Comparison of ENCODE assay signal across 20 cellular contexts in the genomic region with DNA sequence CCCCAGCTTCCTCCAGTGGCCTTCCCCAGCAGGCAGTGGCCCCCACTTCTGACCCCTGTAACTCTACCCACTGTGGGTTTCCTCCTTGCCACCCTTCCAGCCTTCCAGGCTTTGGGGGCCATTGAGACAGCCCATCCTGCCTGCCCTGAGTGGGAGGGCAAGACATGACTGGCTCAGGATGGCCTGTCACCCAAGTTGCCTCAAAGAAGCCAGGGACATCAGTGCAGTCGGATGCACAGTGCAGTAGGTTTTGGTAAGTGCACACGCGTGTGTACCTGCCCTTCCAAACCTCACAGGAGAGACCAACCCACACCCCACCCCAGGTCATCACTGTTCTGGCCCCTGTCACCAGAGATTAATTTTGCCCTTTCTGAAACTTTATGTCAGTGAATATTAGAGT. TPM values are rescaled to one million over a fixed set of nuclear protein-coding genes. Genes with fewer than 3 reads are reported as not detected.
A peak's percentile ranks its signal among the peaks of the same experiment; 100 is the strongest.
DNase-seq lines count a peak whose midpoint lies in the region; ATAC-seq, FAIRE-seq and TF ChIP-seq lines count a peak whose summit lies in the region.
"Had no signal": no experiment of that assay in that cellular context is flagged by ENCODE, and none has a peak within 500 bp of the region (broad histone marks: within the 10 kb centered on the region; RNA-seq: fewer than 3 reads in every experiment).

No MANE protein-coding gene starts in this region.

- H3K79me2 ChIP-seq in K562 (ENCODE audit: control insufficient read depth, insufficient read depth, low read length): no peaks in the 10 kb centered on the region

- no peak overlapping the region for H2AFZ ChIP-seq in K562 (ENCODE audit: low read depth, low read length)

- peak overlapping the region in 1 of 2 experiments; percentile 57; a peak in 2 of 4 replicates for H3K9ac ChIP-seq in K562 (ENCODE audit: insufficient read depth in 1 of 2, low read depth in 2 of 2, low read length in 2 of 2)

- H3K27me3 ChIP-seq in K562 (ENCODE audit: control insufficient read depth in 2 of 2, insufficient read depth in 2 of 2, low read length in 2 of 2): no peaks in the 10 kb centered on the region
- no peaks in the 10 kb centered on the region for H3K27me3 ChIP-seq in naive thymus-derived CD4-positive, alpha-beta T cell (ENCODE audit: control insufficient read depth in 2 of 2, insufficient read depth in 2 of 2, low read length in 2 of 2)
- H3K27me3 ChIP-seq: testis had no signal

- POLR2A ChIA-PET in K562 (lab: Yijun Ruan, JAX): interaction anchor here (0.6 to 0.8 kb wide), 4 partner anchors 85 to 302 kb away, joined by 3 to 4 read pairs (median 3); partner anchors contain the start of gene OGDH
- POLR2A ChIA-PET in naive thymus-derived CD4-positive, alpha-beta T cell (lab: Charles Lee): interaction anchor here (1.2 to 1.6 kb wide), 3 partner anchors 16 to 24 kb away, joined by 3 to 5 read pairs (median 4); no protein-coding TSS in a partner anchor

- H3K9me1 ChIP-seq in K562 (ENCODE audit: control insufficient read depth, insufficient read depth, low read length): peaks cover 5% of the 10 kb centered on the region

- H4K20me1 ChIP-seq in K562 (replicated peaks; ENCODE audit: control insufficient read depth, insufficient read depth, low read length): no peaks in the 10 kb centered on the region

- no peak for TF ChIP-seq POLR2A in K562 (conservative IDR thresholded peaks at IDR 0.05)

- H3K36me3 Mint-ChIP-seq in naive thymus-derived CD4-positive, alpha-beta T cell: peaks cover 0 to 8% (median 4%) of the 10 kb centered on the region in 5 donors

- no peak for FAIRE-seq in K562 (lab: Jason Lieb, UNC)
- FAIRE-seq: endothelial cell of umbilical vein, kidney had no signal

- peaks cover 17% of the 10 kb centered on the region; the same call in 2 of the 3 replicates for H3K36me3 ChIP-seq in K562 (ENCODE audit: control insufficient read depth, insufficient read depth, low read length)
- peaks cover 0 to 17% (median 6%) of the 10 kb centered on the region in 3 experiments for H3K36me3 ChIP-seq in naive thymus-derived CD4-positive, alpha-beta T cell (ENCODE audit: control insufficient read depth in 2 of 3, insufficient read depth in 3 of 3, low read length in 3 of 3)

- no peak overlapping the region for H3K4me3 Mint-ChIP-seq in stimulated activated naive CD8-positive, alpha-beta T cell treated with anti-CD3 and anti-CD28 coated beads, Interleukin-15, amount 100 ng/mL, for 72 hours
- no peak overlapping the region for H3K4me3 Mint-ChIP-seq in naive thymus-derived CD4-positive, alpha-beta T cell
- H3K4me3 Mint-ChIP-seq: activated CD8-positive, alpha-beta T cell treated with anti-CD3 and anti-CD28 coated beads, Interleukin-2, amount 10 ng/mL, durations not matched to agents 7 days and 5 days; activated naive CD8-positive, alpha-beta T cell treated with anti-CD3 and anti-CD28 coated beads, Interleukin-2, amount 10 ng/mL, durations not matched to agents 7 days and 5 days; activated T-cell treated with anti-CD3 and anti-CD28 coated beads, Interleukin-2, amount 50 U/mL, for 24 hours had no signal

- peak; percentile 20 for ATAC-seq in stimulated activated naive CD8-positive, alpha-beta T cell treated with anti-CD3 and anti-CD28 coated beads, Interleukin-15, Interleukin-2, amounts not matched to agents 100 U/mL and 50 U/mL, for 24 hours
- no peak for ATAC-seq in stimulated activated naive CD8-positive, alpha-beta T cell treated with anti-CD3 and anti-CD28 coated beads, Interleukin-15, amount 100 ng/mL, for 72 hours
- ATAC-seq in K562: no peak
- no peak for ATAC-seq in naive thymus-derived CD4-positive, alpha-beta T cell
- ATAC-seq: activated CD8-positive, alpha-beta T cell treated with anti-CD3 and anti-CD28 coated beads, Interleukin-2, amount 10 ng/mL, durations not matched to agents 7 days and 5 days had no signal

- TF ChIP-seq EP300 in K562 (IDR thresholded peaks at IDR 0.05; ENCODE audit: low read length): no peak

- intact Hi-C loops in K562 (cut with micrococcal nuclease): no loop called here
- intact Hi-C loops in naive thymus-derived CD4-positive, alpha-beta T cell (cut with micrococcal nuclease): no loop called here

- H3K4me3 ChIP-seq in K562: no peak overlapping the region
- H3K4me3 ChIP-seq in naive thymus-derived CD4-positive, alpha-beta T cell (ENCODE audit: low read length): no peak overlapping the region
- H3K4me3 ChIP-seq: coronary artery, skin epidermis, testis had no signal

- peaks cover 50% of the 10 kb centered on the region for H3K4me1 Mint-ChIP-seq in stimulated activated naive CD8-positive, alpha-beta T cell treated with anti-CD3 and anti-CD28 coated beads, Interleukin-15, amount 100 ng/mL, for 72 hours
- peaks cover 36 to 49% (median 40%) of the 10 kb centered on the region in 7 donors for H3K4me1 Mint-ChIP-seq in naive thymus-derived CD4-positive, alpha-beta T cell

- no peak for DNase-seq in stimulated activated naive CD8-positive, alpha-beta T cell treated with anti-CD3 and anti-CD28 coated beads, Interleukin-15, Interleukin-2, amounts not matched to agents 100 U/mL and 50 U/mL, for 24 hours
- DNase-seq in stimulated activated naive CD8-positive, alpha-beta T cell treated with anti-CD3 and anti-CD28 coated beads, Interleukin-15, amount 100 ng/mL, for 72 hours: no peak
- no peak for DNase-seq in K562 (ENCODE audit: extremely low read depth in 1 of 4, low spot score in 3 of 4)
- DNase-seq in naive thymus-derived CD4-positive, alpha-beta T cell: no peak
- no peak for DNase-seq in GM13977 (ENCODE audit: low spot score)
- DNase-seq in NCI-H2029 treated with DMSO at 0.1 percent for 48 hours (lab: John Stamatoyannopoulos, UW): no peak
- DNase-seq in COLO668 (lab: John Stamatoyannopoulos, UW; ENCODE audit: unreplicated experiment): no peak
- DNase-seq: activated CD8-positive, alpha-beta T cell treated with anti-CD3 and anti-CD28 coated beads, Interleukin-2, amount 10 ng/mL, durations not matched to agents 7 days and 5 days; activated naive CD8-positive, alpha-beta T cell treated with anti-CD3 and anti-CD28 coated beads, Interleukin-2, amount 10 ng/mL, durations not matched to agents 7 days and 5 days; activated T-cell treated with anti-CD3 and anti-CD28 coated beads, Interleukin-2, amount 50 U/mL, for 24 hours; hippocampal formation; kidney; NCI-H69; SHP77; stimulated activated CD4-positive, alpha-beta T cell treated with anti-CD3 and anti-CD28 coated beads, Interleukin-2, amount 100 ng/mL, for 48 hours; testis; WERI-Rb-1 had no signal

- H3K27ac Mint-ChIP-seq in stimulated activated naive CD8-positive, alpha-beta T cell treated with anti-CD3 and anti-CD28 coated beads, Interleukin-15, amount 100 ng/mL, for 72 hours: no peak overlapping the region
- peak overlapping the region; percentile 20 to 84 (median 80) for H3K27ac Mint-ChIP-seq in naive thymus-derived CD4-positive, alpha-beta T cell
- H3K27ac Mint-ChIP-seq: activated CD8-positive, alpha-beta T cell treated with anti-CD3 and anti-CD28 coated beads, Interleukin-2, amount 10 ng/mL, durations not matched to agents 7 days and 5 days; activated naive CD8-positive, alpha-beta T cell treated with anti-CD3 and anti-CD28 coated beads, Interleukin-2, amount 10 ng/mL, durations not matched to agents 7 days and 5 days; activated T-cell treated with anti-CD3 and anti-CD28 coated beads, Interleukin-2, amount 50 U/mL, for 24 hours had no signal

- H3K9me3 ChIP-seq in K562 (replicated peaks; ENCODE audit: control insufficient read depth, insufficient read depth, low read depth, low read length): no peaks in the 10 kb centered on the region
- H3K9me3 ChIP-seq in naive thymus-derived CD4-positive, alpha-beta T cell (ENCODE audit: control insufficient read depth in 2 of 3, low read length in 3 of 3): no peaks in the 10 kb centered on the region
- H3K9me3 ChIP-seq: testis had no signal

- no peak overlapping the region for H3K27ac ChIP-seq in K562 (ENCODE audit: extremely low read depth, low read depth, low read length)
- H3K27ac ChIP-seq in naive thymus-derived CD4-positive, alpha-beta T cell (ENCODE audit: low read depth, low read length): no peak overlapping the region
- H3K27ac ChIP-seq: skin epidermis, testis, WERI-Rb-1 had no signal

- H3K27me3 Mint-ChIP-seq in stimulated activated naive CD8-positive, alpha-beta T cell treated with anti-CD3 and anti-CD28 coated beads, Interleukin-15, amount 100 ng/mL, for 72 hours: no peaks in the 10 kb centered on the region
- H3K27me3 Mint-ChIP-seq in naive thymus-derived CD4-positive, alpha-beta T cell: peaks cover 0 to 7% (median 0%) of the 10 kb centered on the region in 5 donors
- H3K27me3 Mint-ChIP-seq: activated T-cell treated with anti-CD3 and anti-CD28 coated beads, Interleukin-2, amount 50 U/mL, for 24 hours had no signal

- CTCF ChIA-PET in K562 (lab: Yijun Ruan, JAX; ENCODE audit: low intra/inter-chr PET ratio): no interaction called here
- CTCF ChIA-PET in naive thymus-derived CD4-positive, alpha-beta T cell (lab: Charles Lee): no interaction called here

- no peak for TF ChIP-seq CTCF in K562 (IDR thresholded peaks at IDR 0.05 in 2 of 3, conservative IDR thresholded peaks at IDR 0.05 in 1 of 3; ENCODE audit: insufficient read depth in 2 of 3, low read depth in 1 of 3, low read length in 3 of 3)
- TF ChIP-seq CTCF in GM13977 (IDR thresholded peaks at IDR 0.05; ENCODE audit: extremely low read depth, insufficient read depth, missing control alignments): no peak

- WGBS in K562 (ENCODE audit: insufficient coverage, low coverage, missing lambda C conversion rate): 9% methylated on average over 3 of the region's 3 CpGs

- no peak overlapping the region for H3K4me2 ChIP-seq in K562 (ENCODE audit: insufficient read depth, low read length)

- in situ Hi-C loops in K562 (cut with MboI) (no loop called here), GM13977 (cut with MboI; ENCODE audit: low pct_unique_long_range_greater_than_20kb, low sequenced_read_pairs, unreplicated experiment) (no loop called here)

- no TSS peak for BruUV-seq in K562 (replicated peaks; lab: Mats Ljungman, UMichigan)

- no peak for TF ChIP-seq RAD21 in K562 (CRISPR knock-in tag; conservative IDR thresholded peaks at IDR 0.05 in 1 of 2, IDR thresholded peaks at IDR 0.05 in 1 of 2)

- peaks cover 14 to 26% of the 10 kb centered on the region in 2 experiments for H3K4me1 ChIP-seq in K562 (replicated peaks in 1 of 2; ENCODE audit: control insufficient read depth in 2 of 2, insufficient read depth in 2 of 2, low read length in 2 of 2)
- H3K4me1 ChIP-seq in naive thymus-derived CD4-positive, alpha-beta T cell (ENCODE audit: control insufficient read depth in 2 of 2, insufficient read depth in 2 of 2, low read length in 2 of 2): peaks cover 12 to 33% of the 10 kb centered on the region in 2 donors

- no peaks in the 10 kb centered on the region for H3K9me3 Mint-ChIP-seq in stimulated activated naive CD8-positive, alpha-beta T cell treated with anti-CD3 and anti-CD28 coated beads, Interleukin-15, amount 100 ng/mL, for 72 hours
- H3K9me3 Mint-ChIP-seq in naive thymus-derived CD4-positive, alpha-beta T cell: no peaks in the 10 kb centered on the region
- H3K9me3 Mint-ChIP-seq: activated naive CD8-positive, alpha-beta T cell treated with anti-CD3 and anti-CD28 coated beads, Interleukin-2, amount 10 ng/mL, durations not matched to agents 7 days and 5 days; activated T-cell treated with anti-CD3 and anti-CD28 coated beads, Interleukin-2, amount 50 U/mL, for 24 hours had no signal

RNA-seq across cellular contexts. Expression of gene ZMIZ2, which starts 22.7 kb away (rescaled TPM):
- 88.7 and 221 TPM in 2 replicates for total RNA-seq in K562 (2011; cell fraction: chromatin; rRNA removed; ENCODE audit: low replicate concordance)
- total RNA-seq in K562 (2011; cell fraction: nucleolus; rRNA removed): 115 and 124 TPM in 2 replicates
- total RNA-seq in K562 (2011; cell fraction: nucleoplasm; rRNA removed): 100 and 113 TPM in 2 replicates
- total RNA-seq in K562 (2014; rRNA removed): 4.5 and 8.0 TPM in 2 replicates
- total RNA-seq in K562 (2014; rRNA removed; fragmentation: Illumina TruSeq; extraction: Trizol): 2.6 and 4.3 TPM in 2 replicates
- 4.9 and 5.9 TPM in 2 replicates for total RNA-seq in K562 (2015; rRNA removed; fragmentation: Illumina TruSeq; extraction: Trizol)
- total RNA-seq in K562 (2021): 34.7 and 40.3 TPM in 2 replicates
- polyA plus RNA-seq in K562 (2011; rRNA removed): 5.2 and 12.7 TPM in 2 replicates
- 3.5 and 5.4 TPM in 2 replicates for polyA plus RNA-seq in K562 (2011; cell fraction: cytosol; rRNA removed)
- 93.5 and 148 TPM in 2 replicates for polyA plus RNA-seq in K562 (2011; cell fraction: nucleus; rRNA removed)
- 39.3 and 55.6 TPM in 2 replicates for polyA plus RNA-seq in K562 (2012)
- 15.5 and 22.3 TPM in 2 replicates for polyA plus RNA-seq in K562 (2014; fragmentation: Illumina TruSeq; extraction: Trizol)
- under 1 TPM; 0.13 to 0.18 TPM for polyA plus RNA-seq in K562 (2014; fragmentation: Nextera tagmentation; extraction: Ambion mirVana)
- polyA plus RNA-seq in K562 (2014; rRNA removed): 19.1 and 20.0 TPM in 2 replicates
- 7.6 and 8.2 TPM in 2 replicates for polyA minus RNA-seq in K562 (2011; rRNA and poly(A)+ RNA removed)
- polyA minus RNA-seq in K562 (2011; cell fraction: cytosol; rRNA and poly(A)+ RNA removed): 9.3 and 11.0 TPM in 2 replicates
- 36.5 and 37.0 TPM in 2 replicates for polyA minus RNA-seq in K562 (2011; cell fraction: nucleus; rRNA and poly(A)+ RNA removed)
- total RNA-seq in naive thymus-derived CD4-positive, alpha-beta T cell: 100 to 1,000 TPM; 108 to 187 (median 144) TPM
- 1 to 10 TPM; 4.4 to 7.7 TPM for polyA plus RNA-seq in naive thymus-derived CD4-positive, alpha-beta T cell

RNA-seq across cellular contexts. Expression of gene PPIA, which starts 25.1 kb away (rescaled TPM):
- total RNA-seq in K562 (2011; cell fraction: chromatin; rRNA removed; ENCODE audit: low replicate concordance): 453 and 475 TPM in 2 replicates
- total RNA-seq in K562 (2011; cell fraction: nucleolus; rRNA removed): 439 and 464 TPM in 2 replicates
- 630 and 762 TPM in 2 replicates for total RNA-seq in K562 (2011; cell fraction: nucleoplasm; rRNA removed)
- total RNA-seq in K562 (2014; rRNA removed) (2,805 and 3,364 TPM in 2 replicates), K562 (2014; rRNA removed; fragmentation: Illumina TruSeq; extraction: Trizol) (4,631 and 4,826 TPM in 2 replicates), K562 (2015; rRNA removed; fragmentation: Illumina TruSeq; extraction: Trizol) (3,943 and 3,973 TPM in 2 replicates), K562 (2021) (2,583 and 2,768 TPM in 2 replicates)
- polyA plus RNA-seq in K562 (2011; rRNA removed) (5,196 and 6,697 TPM in 2 replicates), K562 (2014; fragmentation: Illumina TruSeq; extraction: Trizol) (7,504 and 8,032 TPM in 2 replicates), K562 (2014; fragmentation: Nextera tagmentation; extraction: Ambion mirVana) (1,000 to 10,000 TPM; 2,984 to 3,298 TPM), K562 (2014; rRNA removed) (6,267 and 7,127 TPM in 2 replicates)
- polyA plus RNA-seq in K562 (2011; cell fraction: cytosol; rRNA removed): 4,310 and 6,172 TPM in 2 replicates
- polyA plus RNA-seq in K562 (2011; cell fraction: nucleus; rRNA removed): 1,280 and 2,340 TPM in 2 replicates
- 2,534 and 3,220 TPM in 2 replicates for polyA plus RNA-seq in K562 (2012)
- 2,540 and 2,827 TPM in 2 replicates for polyA minus RNA-seq in K562 (2011; rRNA and poly(A)+ RNA removed)
- 724 and 768 TPM in 2 replicates for polyA minus RNA-seq in K562 (2011; cell fraction: cytosol; rRNA and poly(A)+ RNA removed)
- 135 and 291 TPM in 2 replicates for polyA minus RNA-seq in K562 (2011; cell fraction: nucleus; rRNA and poly(A)+ RNA removed)
- total RNA-seq in naive thymus-derived CD4-positive, alpha-beta T cell: 1,000 to 10,000 TPM in 1 of 5 experiments, 100 to 1,000 TPM in 4; 535 to 1,748 (median 620) TPM
- polyA plus RNA-seq in naive thymus-derived CD4-positive, alpha-beta T cell: 1,000 to 10,000 TPM; 3,113 to 3,303 TPM

Comparison
In these comparisons a context has a peak if more than half of its experiments do, and no peak if none do; other contexts are left out.
1. H3K27ac Mint-ChIP-seq: peak in naive thymus-derived CD4-positive, alpha-beta T cell (9 of 9); none in stimulated activated naive CD8-positive, alpha-beta T cell treated with anti-CD3 and anti-CD28 coated beads, Interleukin-15, amount 100 ng/mL, for 72 hours (0 of 2).